ENCODE assay signal across 23 cellular contexts in genomic region chr7:137545059-137545730, GRCh38.
"Had no signal": no experiment of that assay in that cellular context is flagged by ENCODE, and none has a peak within 500 bp of the region (broad histone marks: within the 10 kb centered on the region; RNA-seq: fewer than 3 reads in every experiment).

No MANE protein-coding gene starts in this region.

- H3K27me3 ChIP-seq: cardiac muscle cell, tibial nerve had no signal

- H3K4me1 Mint-ChIP-seq: activated naive CD4-positive, alpha-beta T cell treated with anti-CD3 and anti-CD28 coated beads, Interleukin-2, amount 10 ng/mL, durations not matched to agents 7 days and 5 days; stimulated activated effector memory CD8-positive, alpha-beta T cell treated with anti-CD3 and anti-CD28 coated beads, Interleukin-12 subunit alpha, Interleukin-12 subunit beta, amount 100 ng/mL, for 72 hours; stimulated activated naive CD8-positive, alpha-beta T cell treated with anti-CD3 and anti-CD28 coated beads, Interleukin-15, amount 100 ng/mL, for 72 hours; T-cell had no signal

- DNase-seq: activated CD4-positive, alpha-beta memory T cell treated with anti-CD3 and anti-CD28 coated beads for 36 hours; activated CD4-positive, alpha-beta T cell treated with anti-CD3 and anti-CD28 coated beads for 48 hours; activated CD4-positive, CD25-positive, alpha-beta regulatory T cell; activated effector memory CD4-positive, alpha-beta T cell treated with anti-CD3 and anti-CD28 coated beads, Interleukin-2, amount 50 U/mL, for 16 hours; activated naive CD4-positive, alpha-beta T cell treated with anti-CD3 and anti-CD28 coated beads, Interleukin-2, amount 10 ng/mL, durations not matched to agents 7 days and 5 days; activated T-cell treated with anti-CD3 and anti-CD28 coated beads, Interleukin-2, amount 50 U/mL, for 72 hours; effector CD4-positive, alpha-beta T cell; foreskin melanocyte; glutamatergic neuron; hippocampal formation; mammary epithelial cell; nucleus accumbens; stimulated activated CD4-positive, alpha-beta T cell treated with anti-CD3 and anti-CD28 coated beads, Interleukin-2, amount 100 ng/mL, for 24 hours; stimulated activated naive CD8-positive, alpha-beta T cell treated with anti-CD3 and anti-CD28 coated beads, Interleukin-15, amount 100 ng/mL, for 72 hours; T-cell had no signal

- H3K27ac ChIP-seq: cardiac muscle cell, parathyroid adenoma, tibial nerve had no signal

- H3K9ac ChIP-seq: parathyroid adenoma had no signal

- H3K36me3 Mint-ChIP-seq: activated CD4-positive, alpha-beta memory T cell treated with anti-CD3 and anti-CD28 coated beads for 36 hours; activated naive CD4-positive, alpha-beta T cell treated with anti-CD3 and anti-CD28 coated beads, Interleukin-2, amount 10 ng/mL, durations not matched to agents 7 days and 5 days; stimulated activated effector memory CD8-positive, alpha-beta T cell treated with anti-CD3 and anti-CD28 coated beads, Interleukin-12 subunit alpha, Interleukin-12 subunit beta, amount 100 ng/mL, for 72 hours; T-cell had no signal

- H3K27me3 Mint-ChIP-seq: activated CD4-positive, alpha-beta memory T cell treated with anti-CD3 and anti-CD28 coated beads for 36 hours; activated naive CD4-positive, alpha-beta T cell treated with anti-CD3 and anti-CD28 coated beads, Interleukin-2, amount 10 ng/mL, durations not matched to agents 7 days and 5 days; dendritic cell treated with granulocyte-macrophage colony-stimulating factor and Interleukin-4, amounts not matched to agents 40 ng/mL and 50 ng/mL, for 4 days; stimulated activated naive CD8-positive, alpha-beta T cell treated with anti-CD3 and anti-CD28 coated beads, Interleukin-15, amount 100 ng/mL, for 72 hours had no signal

- H3K79me2 ChIP-seq: parathyroid adenoma had no signal

- H3K4me3 ChIP-seq: cardiac muscle cell, tibial nerve had no signal

- H3K9me3 ChIP-seq: tibial nerve had no signal

- H3K36me3 ChIP-seq: cardiac muscle cell, tibial nerve had no signal

- H3K9me3 Mint-ChIP-seq: activated CD4-positive, alpha-beta memory T cell treated with anti-CD3 and anti-CD28 coated beads for 36 hours; activated naive CD4-positive, alpha-beta T cell treated with anti-CD3 and anti-CD28 coated beads, Interleukin-2, amount 10 ng/mL, durations not matched to agents 7 days and 5 days; dendritic cell treated with granulocyte-macrophage colony-stimulating factor and Interleukin-4, amounts not matched to agents 40 ng/mL and 50 ng/mL, for 4 days; stimulated activated naive CD8-positive, alpha-beta T cell treated with anti-CD3 and anti-CD28 coated beads, Interleukin-15, amount 100 ng/mL, for 72 hours; T-helper 2 cell treated with Interferon-gamma antibody and Interleukin-4, amounts not matched to agents 5 μg/mL and 100 μg/mL, for 36 hours had no signal

- H2AFZ ChIP-seq: parathyroid adenoma had no signal

- H3K27ac Mint-ChIP-seq: activated CD4-positive, alpha-beta memory T cell treated with anti-CD3 and anti-CD28 coated beads for 36 hours; activated naive CD4-positive, alpha-beta T cell treated with anti-CD3 and anti-CD28 coated beads, Interleukin-2, amount 10 ng/mL, durations not matched to agents 7 days and 5 days; activated T-cell treated with anti-CD3 and anti-CD28 coated beads, Interleukin-2, amount 50 U/mL, for 72 hours; dendritic cell treated with granulocyte-macrophage colony-stimulating factor and Interleukin-4, amounts not matched to agents 40 ng/mL and 50 ng/mL, for 4 days; stimulated activated effector memory CD8-positive, alpha-beta T cell treated with anti-CD3 and anti-CD28 coated beads, Interleukin-12 subunit alpha, Interleukin-12 subunit beta, amount 100 ng/mL, for 72 hours; stimulated activated naive CD8-positive, alpha-beta T cell treated with anti-CD3 and anti-CD28 coated beads, Interleukin-15, amount 100 ng/mL, for 72 hours; T-cell; T-helper 2 cell treated with Interferon-gamma antibody and Interleukin-4, amounts not matched to agents 5 μg/mL and 100 μg/mL, for 36 hours had no signal

- H3K4me1 ChIP-seq: parathyroid adenoma, tibial nerve had no signal

- H3K4me3 Mint-ChIP-seq: activated CD4-positive, alpha-beta memory T cell treated with anti-CD3 and anti-CD28 coated beads for 36 hours; activated naive CD4-positive, alpha-beta T cell treated with anti-CD3 and anti-CD28 coated beads, Interleukin-2, amount 10 ng/mL, durations not matched to agents 7 days and 5 days; activated T-cell treated with anti-CD3 and anti-CD28 coated beads, Interleukin-2, amount 50 U/mL, for 72 hours; dendritic cell treated with granulocyte-macrophage colony-stimulating factor and Interleukin-4, amounts not matched to agents 40 ng/mL and 50 ng/mL, for 4 days; stimulated activated effector memory CD8-positive, alpha-beta T cell treated with anti-CD3 and anti-CD28 coated beads, Interleukin-12 subunit alpha, Interleukin-12 subunit beta, amount 100 ng/mL, for 72 hours; stimulated activated naive CD8-positive, alpha-beta T cell treated with anti-CD3 and anti-CD28 coated beads, Interleukin-15, amount 100 ng/mL, for 72 hours; T-cell; T-helper 2 cell treated with Interferon-gamma antibody and Interleukin-4, amounts not matched to agents 5 μg/mL and 100 μg/mL, for 36 hours had no signal

- ATAC-seq: activated T-cell treated with anti-CD3 and anti-CD28 coated beads, Interleukin-2, amount 50 U/mL, for 72 hours; left ventricle myocardium superior; right cardiac atrium; stimulated activated effector memory CD8-positive, alpha-beta T cell treated with anti-CD3 and anti-CD28 coated beads, Interleukin-12 subunit alpha, Interleukin-12 subunit beta, amount 100 ng/mL, for 72 hours; stimulated activated naive CD8-positive, alpha-beta T cell treated with anti-CD3 and anti-CD28 coated beads, Interleukin-15, amount 100 ng/mL, for 72 hours; T-cell had no signal
